In the genomic region with DNA sequence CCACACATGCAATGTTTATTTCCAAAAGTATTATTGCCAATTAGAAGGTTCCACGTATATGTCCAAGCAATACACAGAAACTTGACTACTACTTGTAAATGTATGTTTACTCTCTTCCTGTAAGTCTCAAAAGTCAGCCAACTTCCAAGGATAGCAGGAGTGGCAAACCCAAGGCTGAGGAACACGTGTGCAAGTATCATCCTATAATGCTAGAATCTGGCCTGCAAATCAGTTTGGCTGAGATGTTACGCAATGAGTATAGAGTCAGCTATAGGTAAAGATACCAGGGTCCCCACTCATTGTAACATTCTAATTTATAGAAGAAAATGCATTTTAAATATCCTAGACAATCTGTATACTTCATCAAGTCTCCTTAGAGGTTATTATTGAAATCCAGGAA, we compare ENCODE assay signal across 26 cellular contexts.
"Had no signal": no experiment of that assay in that cellular context is flagged by ENCODE, and none has a peak within 500 bp of the region (broad histone marks: within the 10 kb centered on the region; RNA-seq: fewer than 3 reads in every experiment).

No MANE protein-coding gene starts in this region.

- DNase-seq: activated CD4-positive, alpha-beta memory T cell treated with anti-CD3 and anti-CD28 coated beads for 36 hours; activated CD4-positive, alpha-beta T cell treated with anti-CD3 and anti-CD28 coated beads, Interleukin-2, amount 10 ng/mL, durations not matched to agents 7 days and 5 days; activated CD4-positive, CD25-positive, alpha-beta regulatory T cell; activated CD8-positive, alpha-beta memory T cell treated with anti-CD3 and anti-CD28 coated beads for 24 hours; activated gamma-delta T cell; activated naive CD4-positive, alpha-beta T cell treated with anti-CD3 and anti-CD28 coated beads for 36 hours; activated T-cell treated with anti-CD3 and anti-CD28 coated beads for 4 hours; activated T-cell treated with anti-CD3 and anti-CD28 coated beads, Interleukin-2, amount 50 U/mL, for 48 hours; MG63; MV-4-11; NCI-H1092 treated with DMSO at 0.1 percent for 48 hours; NCI-H1436; NCI-H1694 treated with DMSO at 0.1 percent for 48 hours; NCI-H2029 treated with DMSO at 0.1 percent for 48 hours; NCI-H510A; NCI-H526 treated with DMSO at 0.1 percent for 48 hours; NK-92 treated with Interleukin-12 subunit alpha and Interleukin-12 subunit beta, amount 100 ng/mL, for 24 hours; T-helper 17 cell; T-helper 9 cell had no signal

- H3K27ac ChIP-seq: SJSA1 had no signal

- H3K36me3 Mint-ChIP-seq: activated CD4-positive, alpha-beta memory T cell treated with anti-CD3 and anti-CD28 coated beads for 36 hours had no signal

- H3K27me3 Mint-ChIP-seq: activated CD4-positive, alpha-beta memory T cell treated with anti-CD3 and anti-CD28 coated beads for 36 hours; activated naive CD8-positive, alpha-beta T cell; activated T-helper 17 cell treated with anti-CD3 and anti-CD28 coated beads, Interleukin-2, amount 50 U/mL, for 72 hours; T-helper 17 cell had no signal

- ATAC-seq: activated T-helper 17 cell treated with anti-CD3 and anti-CD28 coated beads, Interleukin-2, amount 50 U/mL, for 72 hours; T-helper 17 cell had no signal

- H3K9me3 ChIP-seq: MG63, SJSA1 had no signal

- H3K27ac Mint-ChIP-seq: activated CD4-positive, alpha-beta memory T cell treated with anti-CD3 and anti-CD28 coated beads for 36 hours; activated CD4-positive, alpha-beta T cell treated with anti-CD3 and anti-CD28 coated beads, Interleukin-2, amount 10 ng/mL, durations not matched to agents 7 days and 5 days; activated naive CD4-positive, alpha-beta T cell treated with anti-CD3 and anti-CD28 coated beads for 36 hours; activated naive CD8-positive, alpha-beta T cell; activated T-helper 17 cell treated with anti-CD3 and anti-CD28 coated beads, Interleukin-2, amount 50 U/mL, for 72 hours; T-helper 17 cell had no signal

- H3K36me3 ChIP-seq: MG63 had no signal

- H3K4me3 Mint-ChIP-seq: activated CD4-positive, alpha-beta memory T cell treated with anti-CD3 and anti-CD28 coated beads for 36 hours; activated CD4-positive, alpha-beta T cell treated with anti-CD3 and anti-CD28 coated beads, Interleukin-2, amount 10 ng/mL, durations not matched to agents 7 days and 5 days; activated naive CD4-positive, alpha-beta T cell treated with anti-CD3 and anti-CD28 coated beads for 36 hours; activated naive CD8-positive, alpha-beta T cell; activated T-helper 17 cell treated with anti-CD3 and anti-CD28 coated beads, Interleukin-2, amount 50 U/mL, for 72 hours; brain; T-helper 17 cell had no signal

- H3K9me3 Mint-ChIP-seq: activated CD4-positive, alpha-beta memory T cell treated with anti-CD3 and anti-CD28 coated beads for 36 hours; activated CD4-positive, alpha-beta T cell treated with anti-CD3 and anti-CD28 coated beads, Interleukin-2, amount 10 ng/mL, durations not matched to agents 7 days and 5 days; activated naive CD4-positive, alpha-beta T cell treated with anti-CD3 and anti-CD28 coated beads for 36 hours; activated T-helper 17 cell treated with anti-CD3 and anti-CD28 coated beads, Interleukin-2, amount 50 U/mL, for 72 hours; brain had no signal

- FAIRE-seq: astrocyte, RCC 7860, TTC549 had no signal

- H3K4me3 ChIP-seq: MG63, SJSA1 had no signal

- H3K27me3 ChIP-seq: MG63, SJSA1 had no signal
